In the genomic region with DNA sequence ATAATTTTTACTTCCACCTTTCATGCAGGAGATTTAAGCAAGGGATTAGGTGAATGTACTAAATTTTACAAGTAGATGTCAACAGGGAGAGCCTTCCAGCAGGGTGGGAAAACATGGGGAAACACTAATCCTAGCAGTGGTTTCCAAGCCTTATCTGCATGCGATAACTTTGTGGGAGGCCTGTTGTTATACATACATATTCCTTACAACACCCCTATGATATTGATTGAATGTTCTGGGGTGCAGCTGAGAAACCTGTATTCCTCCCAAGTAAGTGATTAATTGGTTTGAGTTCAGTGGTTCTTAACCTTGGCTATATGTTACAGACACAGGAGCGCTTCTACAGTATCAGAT, we compare ENCODE assay signal across 36 cellular contexts.
"Had no signal": no experiment of that assay in that cellular context is flagged by ENCODE, and none has a peak within 500 bp of the region (broad histone marks: within the 10 kb centered on the region; RNA-seq: fewer than 3 reads in every experiment).

No MANE protein-coding gene starts in this region.

- H3K4me1 Mint-ChIP-seq: activated B cell treated with CpG ODN at 0.5 μM for 24 hours; activated CD4-positive, alpha-beta T cell treated with anti-CD3 and anti-CD28 coated beads, Interleukin-2, amount 10 ng/mL, durations not matched to agents 24 days and 14 days; activated naive CD8-positive, alpha-beta T cell treated with anti-CD3 and anti-CD28 coated beads for 36 hours; activated T-helper 17 cell treated with anti-CD3 and anti-CD28 coated beads, Interleukin-2, amount 50 U/mL, for 72 hours had no signal

- H3K9me3 Mint-ChIP-seq: activated B cell treated with CpG ODN at 0.5 μM for 24 hours; activated CD4-positive, alpha-beta memory T cell treated with anti-CD3 and anti-CD28 coated beads for 36 hours; activated CD4-positive, alpha-beta T cell treated with anti-CD3 and anti-CD28 coated beads, Interleukin-2, amount 10 ng/mL, durations not matched to agents 24 days and 14 days; activated CD8-positive, alpha-beta T cell treated with anti-CD3 and anti-CD28 coated beads for 36 hours; activated naive CD4-positive, alpha-beta T cell treated with anti-CD3 and anti-CD28 coated beads for 36 hours; activated naive CD4-positive, alpha-beta T cell treated with anti-CD3 and anti-CD28 coated beads, Interleukin-2, amount 50 U/mL, for 72 hours; activated T-cell treated with anti-CD3 and anti-CD28 coated beads, Interleukin-2, amount 50 U/mL, for 4 hours; activated T-cell treated with anti-CD3 and anti-CD28 coated beads, Interleukin-2, amount 50 U/mL, for 72 hours; activated T-helper 1 cell treated with anti-CD3 and anti-CD28 coated beads, Interleukin-12 subunit alpha, Interleukin-12 subunit beta, Interleukin-2, Interleukin-4 antibody, amounts not matched to agents 30 ng/mL and 10 ng/mL and 1 ng/mL, durations not matched to agents 14 hours and 24 hours and 36 hours; activated T-helper 17 cell treated with anti-CD3 and anti-CD28 coated beads, Interleukin-2, amount 50 U/mL, for 72 hours; T-helper 1 cell treated with Interleukin-12 subunit alpha and Interleukin-12 subunit beta and Interleukin-4 antibody, amounts not matched to agents 30 μg/mL and 1 μg/mL, for 36 hours; T-helper 2 cell treated with Interferon-gamma antibody and Interleukin-4, amounts not matched to agents 5 μg/mL and 100 μg/mL, for 36 hours had no signal

- H3K4me3 ChIP-seq: adrenal gland, ascending aorta, breast epithelium had no signal

- H3K36me3 ChIP-seq: adrenal gland, brain microvascular endothelial cell, breast epithelium had no signal

- DNase-seq: activated B cell treated with CpG ODN at 0.5 μM for 24 hours; activated CD4-positive, alpha-beta memory T cell treated with anti-CD3 and anti-CD28 coated beads for 36 hours; activated CD4-positive, alpha-beta T cell treated with anti-CD3 and anti-CD28 coated beads for 4 hours; activated CD4-positive, alpha-beta T cell treated with anti-CD3 and anti-CD28 coated beads, Interleukin-2, amount 10 ng/mL, durations not matched to agents 24 days and 14 days; activated CD4-positive, alpha-beta T cell treated with anti-CD3 and anti-CD28 coated beads, Interleukin-2, amount 50 U/mL, for 1 hour; activated CD4-positive, alpha-beta T cell treated with anti-CD3 and anti-CD28 coated beads, Interleukin-2, amount 50 U/mL, for 4 hours; activated CD4-positive, CD25-positive, alpha-beta regulatory T cell treated with anti-CD3 and anti-CD28 coated beads, Interleukin-2, amount 50 U/mL, for 72 hours; activated CD8-positive, alpha-beta memory T cell treated with anti-CD3 and anti-CD28 coated beads, Interleukin-2, amount 50 U/mL, for 4 hours; activated CD8-positive, alpha-beta T cell treated with anti-CD3 and anti-CD28 coated beads for 36 hours; activated effector memory CD4-positive, alpha-beta T cell treated with anti-CD3 and anti-CD28 coated beads, Interleukin-2, amount 50 U/mL, for 16 hours; activated gamma-delta T cell treated with Interleukin-2 at 50 U/mL for 16 hours; activated naive CD4-positive, alpha-beta T cell; activated naive CD4-positive, alpha-beta T cell treated with anti-CD3 and anti-CD28 coated beads for 36 hours; activated naive CD4-positive, alpha-beta T cell treated with anti-CD3 and anti-CD28 coated beads, Interleukin-2, amount 50 U/mL, for 16 hours; activated naive CD8-positive, alpha-beta T cell treated with anti-CD3 and anti-CD28 coated beads for 36 hours; activated T-cell treated with anti-CD3 and anti-CD28 coated beads for 4 hours; activated T-cell treated with anti-CD3 and anti-CD28 coated beads, Interleukin-2, amount 50 U/mL, for 1 hour; activated T-cell treated with anti-CD3 and anti-CD28 coated beads, Interleukin-2, amount 50 U/mL, for 4 hours; activated T-cell treated with anti-CD3 and anti-CD28 coated beads, Interleukin-2, amount 50 U/mL, for 72 hours; adrenal gland; amygdala; anterior cingulate cortex; brain microvascular endothelial cell; central memory CD4-positive, alpha-beta T cell; T-helper 1 cell; T-helper 2 cell; T-helper 9 cell had no signal

- ATAC-seq: activated CD8-positive, alpha-beta T cell treated with anti-CD3 and anti-CD28 coated beads for 36 hours; activated naive CD4-positive, alpha-beta T cell treated with anti-CD3 and anti-CD28 coated beads, Interleukin-2, amount 50 U/mL, for 72 hours; activated T-cell treated with anti-CD3 and anti-CD28 coated beads, Interleukin-2, amount 50 U/mL, for 4 hours; activated T-cell treated with anti-CD3 and anti-CD28 coated beads, Interleukin-2, amount 50 U/mL, for 72 hours; activated T-helper 17 cell treated with anti-CD3 and anti-CD28 coated beads, Interleukin-2, amount 50 U/mL, for 72 hours had no signal

- H3K4me3 Mint-ChIP-seq: activated B cell treated with CpG ODN at 0.5 μM for 24 hours; activated CD4-positive, alpha-beta memory T cell treated with anti-CD3 and anti-CD28 coated beads for 36 hours; activated CD4-positive, alpha-beta T cell treated with anti-CD3 and anti-CD28 coated beads, Interleukin-2, amount 10 ng/mL, durations not matched to agents 24 days and 14 days; activated CD8-positive, alpha-beta T cell treated with anti-CD3 and anti-CD28 coated beads for 36 hours; activated naive CD4-positive, alpha-beta T cell treated with anti-CD3 and anti-CD28 coated beads for 36 hours; activated naive CD8-positive, alpha-beta T cell treated with anti-CD3 and anti-CD28 coated beads for 36 hours; activated T-cell treated with anti-CD3 and anti-CD28 coated beads, Interleukin-2, amount 50 U/mL, for 4 hours; activated T-cell treated with anti-CD3 and anti-CD28 coated beads, Interleukin-2, amount 50 U/mL, for 72 hours; activated T-helper 1 cell treated with anti-CD3 and anti-CD28 coated beads, Interleukin-12 subunit alpha, Interleukin-12 subunit beta, Interleukin-2, Interleukin-4 antibody, amounts not matched to agents 30 ng/mL and 10 ng/mL and 1 ng/mL, durations not matched to agents 14 hours and 24 hours and 36 hours; activated T-helper 17 cell treated with anti-CD3 and anti-CD28 coated beads, Interleukin-2, amount 50 U/mL, for 72 hours; T-helper 1 cell treated with Interleukin-12 subunit alpha and Interleukin-12 subunit beta and Interleukin-4 antibody, amounts not matched to agents 30 μg/mL and 1 μg/mL, for 36 hours; T-helper 2 cell treated with Interferon-gamma antibody and Interleukin-4, amounts not matched to agents 5 μg/mL and 100 μg/mL, for 36 hours had no signal

- H3K27me3 ChIP-seq: adrenal gland, ascending aorta, brain microvascular endothelial cell, breast epithelium had no signal

- H3K36me3 Mint-ChIP-seq: activated CD4-positive, alpha-beta memory T cell treated with anti-CD3 and anti-CD28 coated beads for 36 hours; activated naive CD4-positive, alpha-beta T cell treated with anti-CD3 and anti-CD28 coated beads, Interleukin-2, amount 50 U/mL, for 72 hours; activated naive CD8-positive, alpha-beta T cell treated with anti-CD3 and anti-CD28 coated beads for 36 hours had no signal

- H3K27me3 Mint-ChIP-seq: activated B cell treated with CpG ODN at 0.5 μM for 24 hours; activated CD4-positive, alpha-beta memory T cell treated with anti-CD3 and anti-CD28 coated beads for 36 hours; activated CD8-positive, alpha-beta T cell treated with anti-CD3 and anti-CD28 coated beads for 36 hours; activated naive CD8-positive, alpha-beta T cell treated with anti-CD3 and anti-CD28 coated beads for 36 hours; activated T-helper 17 cell treated with anti-CD3 and anti-CD28 coated beads, Interleukin-2, amount 50 U/mL, for 72 hours had no signal

- H3K4me1 ChIP-seq: adrenal gland, ascending aorta, breast epithelium had no signal

- H3K9me3 ChIP-seq: adrenal gland, ascending aorta, breast epithelium had no signal

- H3K27ac Mint-ChIP-seq: activated B cell treated with CpG ODN at 0.5 μM for 24 hours; activated CD4-positive, alpha-beta memory T cell treated with anti-CD3 and anti-CD28 coated beads for 36 hours; activated CD4-positive, alpha-beta T cell treated with anti-CD3 and anti-CD28 coated beads, Interleukin-2, amount 10 ng/mL, durations not matched to agents 24 days and 14 days; activated CD8-positive, alpha-beta T cell treated with anti-CD3 and anti-CD28 coated beads for 36 hours; activated naive CD4-positive, alpha-beta T cell treated with anti-CD3 and anti-CD28 coated beads for 36 hours; activated naive CD4-positive, alpha-beta T cell treated with anti-CD3 and anti-CD28 coated beads, Interleukin-2, amount 50 U/mL, for 72 hours; activated naive CD8-positive, alpha-beta T cell treated with anti-CD3 and anti-CD28 coated beads for 36 hours; activated T-cell treated with anti-CD3 and anti-CD28 coated beads, Interleukin-2, amount 50 U/mL, for 72 hours; activated T-helper 1 cell treated with anti-CD3 and anti-CD28 coated beads, Interleukin-12 subunit alpha, Interleukin-12 subunit beta, Interleukin-2, Interleukin-4 antibody, amounts not matched to agents 30 ng/mL and 10 ng/mL and 1 ng/mL, durations not matched to agents 14 hours and 24 hours and 36 hours; activated T-helper 17 cell treated with anti-CD3 and anti-CD28 coated beads, Interleukin-2, amount 50 U/mL, for 72 hours; T-helper 1 cell treated with Interleukin-12 subunit alpha and Interleukin-12 subunit beta and Interleukin-4 antibody, amounts not matched to agents 30 μg/mL and 1 μg/mL, for 36 hours; T-helper 2 cell treated with Interferon-gamma antibody and Interleukin-4, amounts not matched to agents 5 μg/mL and 100 μg/mL, for 36 hours had no signal

- H3K27ac ChIP-seq: adrenal gland, ascending aorta, brain microvascular endothelial cell, breast epithelium, VCaP had no signal

- FAIRE-seq: TTC549 had no signal
